1 cellular context compared by ENCODE assay signal in the genomic region with DNA sequence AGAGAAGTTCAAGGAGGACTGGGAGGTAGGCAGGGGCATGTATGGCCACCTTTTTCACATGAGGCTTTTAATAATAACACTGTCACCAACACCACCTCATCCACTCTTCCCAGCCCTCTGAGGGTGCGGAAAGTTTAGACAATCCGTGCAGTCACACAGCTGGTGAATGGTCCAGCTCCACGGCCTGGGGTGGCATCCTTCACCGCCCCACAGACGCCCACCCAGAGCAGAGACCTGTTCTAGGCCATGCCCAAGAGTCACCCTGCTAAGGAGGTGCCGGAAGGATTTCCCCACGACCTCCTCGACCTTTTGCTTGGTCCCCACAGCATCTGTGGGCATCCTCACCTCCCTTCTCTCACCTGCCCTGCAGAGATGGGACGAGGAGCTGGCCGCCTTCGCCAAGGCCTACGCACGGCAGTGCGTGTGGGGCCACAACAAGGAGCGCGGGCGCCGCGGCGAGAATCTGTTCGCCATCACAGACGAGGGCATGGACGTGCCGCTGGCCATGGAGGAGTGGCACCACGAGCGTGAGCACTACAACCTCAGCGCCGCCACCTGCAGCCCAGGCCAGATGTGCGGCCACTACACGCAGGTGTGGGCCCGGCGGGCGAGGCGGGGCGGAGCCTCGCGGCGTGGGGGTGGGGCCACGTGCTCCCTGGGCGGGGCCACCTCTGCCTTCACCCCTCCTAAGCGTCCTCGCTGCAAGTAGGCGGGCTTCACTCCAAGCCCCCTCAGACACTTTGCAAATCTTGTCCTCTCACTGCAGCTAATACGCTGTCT.
A peak's percentile ranks its signal among the peaks of the same experiment; 100 is the strongest.
TF ChIP-seq lines count a peak whose summit lies in the region.

No MANE protein-coding gene starts in this region.

TF ChIP-seq in K562, 482 proteins besides CTCF, POLR2A, EP300 and RAD21 (continued from another document):
- TF ChIP-seq, protein P1, sequence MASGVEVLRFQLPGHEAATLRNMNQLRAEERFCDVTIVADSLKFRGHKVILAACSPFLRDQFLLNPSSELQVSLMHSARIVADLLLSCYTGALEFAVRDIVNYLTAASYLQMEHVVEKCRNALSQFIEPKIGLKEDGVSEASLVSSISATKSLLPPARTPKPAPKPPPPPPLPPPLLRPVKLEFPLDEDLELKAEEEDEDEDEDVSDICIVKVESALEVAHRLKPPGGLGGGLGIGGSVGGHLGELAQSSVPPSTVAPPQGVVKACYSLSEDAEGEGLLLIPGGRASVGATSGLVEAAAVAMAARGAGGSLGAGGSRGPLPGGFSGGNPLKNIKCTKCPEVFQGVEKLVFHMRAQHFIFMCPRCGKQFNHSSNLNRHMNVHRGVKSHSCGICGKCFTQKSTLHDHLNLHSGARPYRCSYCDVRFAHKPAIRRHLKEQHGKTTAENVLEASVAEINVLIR (CRISPR knock-in tag; IDR thresholded peaks at IDR 0.05) = no peak
- TF ChIP-seq, protein P2, sequence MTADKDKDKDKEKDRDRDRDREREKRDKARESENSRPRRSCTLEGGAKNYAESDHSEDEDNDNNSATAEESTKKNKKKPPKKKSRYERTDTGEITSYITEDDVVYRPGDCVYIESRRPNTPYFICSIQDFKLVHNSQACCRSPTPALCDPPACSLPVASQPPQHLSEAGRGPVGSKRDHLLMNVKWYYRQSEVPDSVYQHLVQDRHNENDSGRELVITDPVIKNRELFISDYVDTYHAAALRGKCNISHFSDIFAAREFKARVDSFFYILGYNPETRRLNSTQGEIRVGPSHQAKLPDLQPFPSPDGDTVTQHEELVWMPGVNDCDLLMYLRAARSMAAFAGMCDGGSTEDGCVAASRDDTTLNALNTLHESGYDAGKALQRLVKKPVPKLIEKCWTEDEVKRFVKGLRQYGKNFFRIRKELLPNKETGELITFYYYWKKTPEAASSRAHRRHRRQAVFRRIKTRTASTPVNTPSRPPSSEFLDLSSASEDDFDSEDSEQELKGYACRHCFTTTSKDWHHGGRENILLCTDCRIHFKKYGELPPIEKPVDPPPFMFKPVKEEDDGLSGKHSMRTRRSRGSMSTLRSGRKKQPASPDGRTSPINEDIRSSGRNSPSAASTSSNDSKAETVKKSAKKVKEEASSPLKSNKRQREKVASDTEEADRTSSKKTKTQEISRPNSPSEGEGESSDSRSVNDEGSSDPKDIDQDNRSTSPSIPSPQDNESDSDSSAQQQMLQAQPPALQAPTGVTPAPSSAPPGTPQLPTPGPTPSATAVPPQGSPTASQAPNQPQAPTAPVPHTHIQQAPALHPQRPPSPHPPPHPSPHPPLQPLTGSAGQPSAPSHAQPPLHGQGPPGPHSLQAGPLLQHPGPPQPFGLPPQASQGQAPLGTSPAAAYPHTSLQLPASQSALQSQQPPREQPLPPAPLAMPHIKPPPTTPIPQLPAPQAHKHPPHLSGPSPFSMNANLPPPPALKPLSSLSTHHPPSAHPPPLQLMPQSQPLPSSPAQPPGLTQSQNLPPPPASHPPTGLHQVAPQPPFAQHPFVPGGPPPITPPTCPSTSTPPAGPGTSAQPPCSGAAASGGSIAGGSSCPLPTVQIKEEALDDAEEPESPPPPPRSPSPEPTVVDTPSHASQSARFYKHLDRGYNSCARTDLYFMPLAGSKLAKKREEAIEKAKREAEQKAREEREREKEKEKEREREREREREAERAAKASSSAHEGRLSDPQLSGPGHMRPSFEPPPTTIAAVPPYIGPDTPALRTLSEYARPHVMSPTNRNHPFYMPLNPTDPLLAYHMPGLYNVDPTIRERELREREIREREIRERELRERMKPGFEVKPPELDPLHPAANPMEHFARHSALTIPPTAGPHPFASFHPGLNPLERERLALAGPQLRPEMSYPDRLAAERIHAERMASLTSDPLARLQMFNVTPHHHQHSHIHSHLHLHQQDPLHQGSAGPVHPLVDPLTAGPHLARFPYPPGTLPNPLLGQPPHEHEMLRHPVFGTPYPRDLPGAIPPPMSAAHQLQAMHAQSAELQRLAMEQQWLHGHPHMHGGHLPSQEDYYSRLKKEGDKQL (CRISPR knock-in tag; IDR thresholded peaks at IDR 0.05; ENCODE audit: borderline replicate concordance) = no peak
- TF ChIP-seq POLR2B (IDR thresholded peaks at IDR 0.05; ENCODE audit: low read depth, partially characterized antibody) (no peak), BDP1 (IDR thresholded peaks at IDR 0.05; ENCODE audit: insufficient read depth, insufficient read length) (no peak), ZZZ3 (IDR thresholded peaks at IDR 0.05) (no peak), RHOXF2B (CRISPR knock-in tag; conservative IDR thresholded peaks at IDR 0.05) (no peak), ILF3 (IDR thresholded peaks at IDR 0.05; ENCODE audit: borderline replicate concordance) (no peak), GABPA (tag; conservative IDR thresholded peaks at IDR 0.05; ENCODE audit: low read depth) (no peak), KDM2B (CRISPR knock-in tag; IDR thresholded peaks at IDR 0.05) (no peak), L3MBTL2 (IDR thresholded peaks at IDR 0.05) (no peak), ZNF586 (CRISPR knock-in tag; conservative IDR thresholded peaks at IDR 0.05) (no peak), POLR2H (tag; IDR thresholded peaks at IDR 0.05; ENCODE audit: low read depth) (no peak), BHLHE40 (IDR thresholded peaks at IDR 0.05; ENCODE audit: low read length) (peak; percentile 42; the same call in 1 of the 2 replicates), STAG1 (CRISPR knock-in tag; IDR thresholded peaks at IDR 0.05; ENCODE audit: borderline replicate concordance) (0 out of 2 replicates have a peak, but pooled peaks have one; percentile 8), SIX5 (IDR thresholded peaks at IDR 0.05; ENCODE audit: borderline replicate concordance in 1 of 2, insufficient read depth in 1 of 2, low read depth in 1 of 2, low read length in 2 of 2) (no peak), ZNF282 (CRISPR knock-in tag; IDR thresholded peaks at IDR 0.05) (peak; percentile 60; the same call in 1 of the 2 replicates), MAFG (tag; conservative IDR thresholded peaks at IDR 0.05) (no peak)
- TF ChIP-seq, protein P3, sequence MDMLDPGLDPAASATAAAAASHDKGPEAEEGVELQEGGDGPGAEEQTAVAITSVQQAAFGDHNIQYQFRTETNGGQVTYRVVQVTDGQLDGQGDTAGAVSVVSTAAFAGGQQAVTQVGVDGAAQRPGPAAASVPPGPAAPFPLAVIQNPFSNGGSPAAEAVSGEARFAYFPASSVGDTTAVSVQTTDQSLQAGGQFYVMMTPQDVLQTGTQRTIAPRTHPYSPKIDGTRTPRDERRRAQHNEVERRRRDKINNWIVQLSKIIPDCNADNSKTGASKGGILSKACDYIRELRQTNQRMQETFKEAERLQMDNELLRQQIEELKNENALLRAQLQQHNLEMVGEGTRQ (CRISPR knock-in tag; IDR thresholded peaks at IDR 0.05) = peak; percentile 77
- TF ChIP-seq, protein P4, sequence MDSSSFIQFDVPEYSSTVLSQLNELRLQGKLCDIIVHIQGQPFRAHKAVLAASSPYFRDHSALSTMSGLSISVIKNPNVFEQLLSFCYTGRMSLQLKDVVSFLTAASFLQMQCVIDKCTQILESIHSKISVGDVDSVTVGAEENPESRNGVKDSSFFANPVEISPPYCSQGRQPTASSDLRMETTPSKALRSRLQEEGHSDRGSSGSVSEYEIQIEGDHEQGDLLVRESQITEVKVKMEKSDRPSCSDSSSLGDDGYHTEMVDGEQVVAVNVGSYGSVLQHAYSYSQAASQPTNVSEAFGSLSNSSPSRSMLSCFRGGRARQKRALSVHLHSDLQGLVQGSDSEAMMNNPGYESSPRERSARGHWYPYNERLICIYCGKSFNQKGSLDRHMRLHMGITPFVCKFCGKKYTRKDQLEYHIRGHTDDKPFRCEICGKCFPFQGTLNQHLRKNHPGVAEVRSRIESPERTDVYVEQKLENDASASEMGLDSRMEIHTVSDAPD (CRISPR knock-in tag; IDR thresholded peaks at IDR 0.05) = no peak
- TF ChIP-seq, protein P5, sequence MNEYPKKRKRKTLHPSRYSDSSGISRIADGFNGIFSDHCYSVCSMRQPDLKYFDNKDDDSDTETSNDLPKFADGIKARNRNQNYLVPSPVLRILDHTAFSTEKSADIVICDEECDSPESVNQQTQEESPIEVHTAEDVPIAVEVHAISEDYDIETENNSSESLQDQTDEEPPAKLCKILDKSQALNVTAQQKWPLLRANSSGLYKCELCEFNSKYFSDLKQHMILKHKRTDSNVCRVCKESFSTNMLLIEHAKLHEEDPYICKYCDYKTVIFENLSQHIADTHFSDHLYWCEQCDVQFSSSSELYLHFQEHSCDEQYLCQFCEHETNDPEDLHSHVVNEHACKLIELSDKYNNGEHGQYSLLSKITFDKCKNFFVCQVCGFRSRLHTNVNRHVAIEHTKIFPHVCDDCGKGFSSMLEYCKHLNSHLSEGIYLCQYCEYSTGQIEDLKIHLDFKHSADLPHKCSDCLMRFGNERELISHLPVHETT (CRISPR knock-in tag; conservative IDR thresholded peaks at IDR 0.05 in 1 of 2, IDR thresholded peaks at IDR 0.05 in 1 of 2) = no peak
- TF ChIP-seq, protein P6, sequence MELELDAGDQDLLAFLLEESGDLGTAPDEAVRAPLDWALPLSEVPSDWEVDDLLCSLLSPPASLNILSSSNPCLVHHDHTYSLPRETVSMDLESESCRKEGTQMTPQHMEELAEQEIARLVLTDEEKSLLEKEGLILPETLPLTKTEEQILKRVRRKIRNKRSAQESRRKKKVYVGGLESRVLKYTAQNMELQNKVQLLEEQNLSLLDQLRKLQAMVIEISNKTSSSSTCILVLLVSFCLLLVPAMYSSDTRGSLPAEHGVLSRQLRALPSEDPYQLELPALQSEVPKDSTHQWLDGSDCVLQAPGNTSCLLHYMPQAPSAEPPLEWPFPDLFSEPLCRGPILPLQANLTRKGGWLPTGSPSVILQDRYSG (tag; conservative IDR thresholded peaks at IDR 0.05; ENCODE audit: low read depth) = no peak
- TF ChIP-seq, protein P7, sequence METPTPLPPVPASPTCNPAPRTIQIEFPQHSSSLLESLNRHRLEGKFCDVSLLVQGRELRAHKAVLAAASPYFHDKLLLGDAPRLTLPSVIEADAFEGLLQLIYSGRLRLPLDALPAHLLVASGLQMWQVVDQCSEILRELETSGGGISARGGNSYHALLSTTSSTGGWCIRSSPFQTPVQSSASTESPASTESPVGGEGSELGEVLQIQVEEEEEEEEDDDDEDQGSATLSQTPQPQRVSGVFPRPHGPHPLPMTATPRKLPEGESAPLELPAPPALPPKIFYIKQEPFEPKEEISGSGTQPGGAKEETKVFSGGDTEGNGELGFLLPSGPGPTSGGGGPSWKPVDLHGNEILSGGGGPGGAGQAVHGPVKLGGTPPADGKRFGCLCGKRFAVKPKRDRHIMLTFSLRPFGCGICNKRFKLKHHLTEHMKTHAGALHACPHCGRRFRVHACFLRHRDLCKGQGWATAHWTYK (CRISPR knock-in tag; IDR thresholded peaks at IDR 0.05) = no peak
- TF ChIP-seq, protein P8, sequence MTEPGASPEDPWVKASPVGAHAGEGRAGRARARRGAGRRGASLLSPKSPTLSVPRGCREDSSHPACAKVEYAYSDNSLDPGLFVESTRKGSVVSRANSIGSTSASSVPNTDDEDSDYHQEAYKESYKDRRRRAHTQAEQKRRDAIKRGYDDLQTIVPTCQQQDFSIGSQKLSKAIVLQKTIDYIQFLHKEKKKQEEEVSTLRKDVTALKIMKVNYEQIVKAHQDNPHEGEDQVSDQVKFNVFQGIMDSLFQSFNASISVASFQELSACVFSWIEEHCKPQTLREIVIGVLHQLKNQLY (CRISPR knock-in tag; conservative IDR thresholded peaks at IDR 0.05) = 0 out of 4 replicates have a peak, but pooled peaks of 1 of the 2 experiments have one; percentile 22
- TF ChIP-seq, protein P9, sequence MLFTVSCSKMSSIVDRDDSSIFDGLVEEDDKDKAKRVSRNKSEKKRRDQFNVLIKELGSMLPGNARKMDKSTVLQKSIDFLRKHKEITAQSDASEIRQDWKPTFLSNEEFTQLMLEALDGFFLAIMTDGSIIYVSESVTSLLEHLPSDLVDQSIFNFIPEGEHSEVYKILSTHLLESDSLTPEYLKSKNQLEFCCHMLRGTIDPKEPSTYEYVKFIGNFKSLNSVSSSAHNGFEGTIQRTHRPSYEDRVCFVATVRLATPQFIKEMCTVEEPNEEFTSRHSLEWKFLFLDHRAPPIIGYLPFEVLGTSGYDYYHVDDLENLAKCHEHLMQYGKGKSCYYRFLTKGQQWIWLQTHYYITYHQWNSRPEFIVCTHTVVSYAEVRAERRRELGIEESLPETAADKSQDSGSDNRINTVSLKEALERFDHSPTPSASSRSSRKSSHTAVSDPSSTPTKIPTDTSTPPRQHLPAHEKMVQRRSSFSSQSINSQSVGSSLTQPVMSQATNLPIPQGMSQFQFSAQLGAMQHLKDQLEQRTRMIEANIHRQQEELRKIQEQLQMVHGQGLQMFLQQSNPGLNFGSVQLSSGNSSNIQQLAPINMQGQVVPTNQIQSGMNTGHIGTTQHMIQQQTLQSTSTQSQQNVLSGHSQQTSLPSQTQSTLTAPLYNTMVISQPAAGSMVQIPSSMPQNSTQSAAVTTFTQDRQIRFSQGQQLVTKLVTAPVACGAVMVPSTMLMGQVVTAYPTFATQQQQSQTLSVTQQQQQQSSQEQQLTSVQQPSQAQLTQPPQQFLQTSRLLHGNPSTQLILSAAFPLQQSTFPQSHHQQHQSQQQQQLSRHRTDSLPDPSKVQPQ (CRISPR knock-in tag; IDR thresholded peaks at IDR 0.05; ENCODE audit: borderline replicate concordance) = no peak
TF ChIP-seq in K562: peak in this region for 11.
